40 cellular contexts compared by ENCODE assay signal in the genomic region with DNA sequence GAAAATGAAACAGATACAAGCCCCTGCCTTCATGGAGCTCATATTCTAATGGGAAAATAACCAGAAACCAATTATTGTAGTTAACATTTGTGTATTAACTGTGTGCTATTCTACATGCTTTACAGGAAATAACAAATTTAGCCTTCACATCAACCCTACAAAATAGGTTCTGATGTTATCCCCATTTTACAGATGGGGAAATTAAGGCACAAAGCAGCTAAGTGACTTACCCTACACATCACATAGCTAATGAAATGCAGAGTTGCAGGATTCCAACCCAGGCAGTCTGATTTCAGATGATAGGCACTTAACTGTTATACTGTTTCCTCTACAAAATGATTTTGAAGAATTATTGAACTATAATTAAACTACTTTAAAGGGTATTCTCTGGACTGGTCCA.
"Had no signal": no experiment of that assay in that cellular context is flagged by ENCODE, and none has a peak within 500 bp of the region (broad histone marks: within the 10 kb centered on the region; RNA-seq: fewer than 3 reads in every experiment).

No MANE protein-coding gene starts in this region.

- H3K36me3 ChIP-seq: breast epithelium had no signal

- H3K4me1 Mint-ChIP-seq: activated naive CD4-positive, alpha-beta T cell treated with anti-CD3 and anti-CD28 coated beads, Interleukin-2, amount 10 ng/mL, durations not matched to agents 7 days and 5 days; activated naive CD4-positive, alpha-beta T cell treated with anti-CD3 and anti-CD28 coated beads, Interleukin-2, amount 50 U/mL, for 24 hours; activated naive CD8-positive, alpha-beta T cell treated with anti-CD3 and anti-CD28 coated beads for 36 hours; activated naive CD8-positive, alpha-beta T cell treated with anti-CD3 and anti-CD28 coated beads, Interleukin-2, amount 50 U/mL, for 24 hours; activated T-helper 17 cell treated with anti-CD3 and anti-CD28 coated beads, Interleukin-2, amount 50 U/mL, for 72 hours; brain; central memory CD8-positive, alpha-beta T cell had no signal

- H3K4me3 ChIP-seq: adrenal gland, ascending aorta, body of pancreas, breast epithelium, cardiac muscle cell had no signal

- H3K27ac ChIP-seq: adrenal gland, ascending aorta, body of pancreas, brain microvascular endothelial cell, breast epithelium, cardiac muscle cell had no signal

- H3K9me3 ChIP-seq: adrenal gland, ascending aorta, body of pancreas, breast epithelium had no signal

- H3K4me3 Mint-ChIP-seq: activated naive CD4-positive, alpha-beta T cell treated with anti-CD3 and anti-CD28 coated beads for 36 hours; activated naive CD4-positive, alpha-beta T cell treated with anti-CD3 and anti-CD28 coated beads, Interleukin-2, amount 10 ng/mL, durations not matched to agents 7 days and 5 days; activated naive CD4-positive, alpha-beta T cell treated with anti-CD3 and anti-CD28 coated beads, Interleukin-2, amount 50 U/mL, for 24 hours; activated naive CD8-positive, alpha-beta T cell; activated naive CD8-positive, alpha-beta T cell treated with anti-CD3 and anti-CD28 coated beads for 36 hours; activated naive CD8-positive, alpha-beta T cell treated with anti-CD3 and anti-CD28 coated beads, Interleukin-2, amount 10 ng/mL, durations not matched to agents 7 days and 5 days; activated naive CD8-positive, alpha-beta T cell treated with anti-CD3 and anti-CD28 coated beads, Interleukin-2, amount 50 U/mL, for 24 hours; activated T-cell treated with anti-CD3 and anti-CD28 coated beads, Interleukin-2, amount 50 U/mL, for 24 hours; activated T-cell treated with anti-CD3 and anti-CD28 coated beads, Interleukin-2, amount 50 U/mL, for 4 hours; activated T-cell treated with anti-CD3 and anti-CD28 coated beads, Interleukin-2, amount 50 U/mL, for 72 hours; activated T-helper 1 cell treated with anti-CD3 and anti-CD28 coated beads, Interleukin-12 subunit alpha, Interleukin-12 subunit beta, Interleukin-2, Interleukin-4 antibody, amounts not matched to agents 30 ng/mL and 10 ng/mL and 1 ng/mL, durations not matched to agents 14 hours and 24 hours and 36 hours; activated T-helper 17 cell treated with anti-CD3 and anti-CD28 coated beads, Interleukin-2, amount 50 U/mL, for 72 hours; brain; central memory CD8-positive, alpha-beta T cell had no signal

- H3K4me1 ChIP-seq: ascending aorta, breast epithelium had no signal

- H3K9me3 Mint-ChIP-seq: activated naive CD4-positive, alpha-beta T cell treated with anti-CD3 and anti-CD28 coated beads for 36 hours; activated naive CD4-positive, alpha-beta T cell treated with anti-CD3 and anti-CD28 coated beads, Interleukin-2, amount 10 ng/mL, durations not matched to agents 7 days and 5 days; activated naive CD4-positive, alpha-beta T cell treated with anti-CD3 and anti-CD28 coated beads, Interleukin-2, amount 50 U/mL, for 24 hours; activated naive CD4-positive, alpha-beta T cell treated with anti-CD3 and anti-CD28 coated beads, Interleukin-2, amount 50 U/mL, for 72 hours; activated naive CD8-positive, alpha-beta T cell treated with anti-CD3 and anti-CD28 coated beads for 36 hours; activated naive CD8-positive, alpha-beta T cell treated with anti-CD3 and anti-CD28 coated beads, Interleukin-2, amount 10 ng/mL, durations not matched to agents 7 days and 5 days; activated naive CD8-positive, alpha-beta T cell treated with anti-CD3 and anti-CD28 coated beads, Interleukin-2, amount 50 U/mL, for 24 hours; activated T-cell treated with anti-CD3 and anti-CD28 coated beads, Interleukin-2, amount 50 U/mL, for 24 hours; activated T-cell treated with anti-CD3 and anti-CD28 coated beads, Interleukin-2, amount 50 U/mL, for 4 hours; activated T-cell treated with anti-CD3 and anti-CD28 coated beads, Interleukin-2, amount 50 U/mL, for 72 hours; activated T-helper 1 cell treated with anti-CD3 and anti-CD28 coated beads, Interleukin-12 subunit alpha, Interleukin-12 subunit beta, Interleukin-2, Interleukin-4 antibody, amounts not matched to agents 30 ng/mL and 10 ng/mL and 1 ng/mL, durations not matched to agents 14 hours and 24 hours and 36 hours; activated T-helper 17 cell treated with anti-CD3 and anti-CD28 coated beads, Interleukin-2, amount 50 U/mL, for 72 hours; activated T-helper 2 cell treated with anti-CD3 and anti-CD28 coated beads, Interferon-gamma antibody, Interleukin-2, Interleukin-4, amounts not matched to agents 10 μg/mL and 5 μg/mL and 100 μg/mL, durations not matched to agents 14 hours and 24 hours and 36 hours; brain; central memory CD8-positive, alpha-beta T cell had no signal

- H3K27me3 Mint-ChIP-seq: activated naive CD4-positive, alpha-beta T cell treated with anti-CD3 and anti-CD28 coated beads, Interleukin-2, amount 10 ng/mL, durations not matched to agents 7 days and 5 days; activated naive CD4-positive, alpha-beta T cell treated with anti-CD3 and anti-CD28 coated beads, Interleukin-2, amount 50 U/mL, for 24 hours; activated naive CD8-positive, alpha-beta T cell; activated naive CD8-positive, alpha-beta T cell treated with anti-CD3 and anti-CD28 coated beads for 36 hours; activated naive CD8-positive, alpha-beta T cell treated with anti-CD3 and anti-CD28 coated beads, Interleukin-2, amount 10 ng/mL, durations not matched to agents 7 days and 5 days; activated naive CD8-positive, alpha-beta T cell treated with anti-CD3 and anti-CD28 coated beads, Interleukin-2, amount 50 U/mL, for 24 hours; activated T-cell treated with anti-CD3 and anti-CD28 coated beads, Interleukin-2, amount 50 U/mL, for 24 hours; activated T-helper 17 cell treated with anti-CD3 and anti-CD28 coated beads, Interleukin-2, amount 50 U/mL, for 72 hours; brain; central memory CD8-positive, alpha-beta T cell had no signal

- H3K36me3 Mint-ChIP-seq: activated naive CD4-positive, alpha-beta T cell treated with anti-CD3 and anti-CD28 coated beads, Interleukin-2, amount 50 U/mL, for 72 hours had no signal

- H3K27me3 ChIP-seq: adrenal gland, ascending aorta, body of pancreas, brain microvascular endothelial cell, breast epithelium, cardiac muscle cell had no signal

- DNase-seq: activated effector memory CD4-positive, alpha-beta T cell treated with anti-CD3 and anti-CD28 coated beads, Interleukin-2, amount 50 U/mL, for 16 hours; activated effector memory CD4-positive, alpha-beta T cell treated with Interleukin-2 at 50 U/mL for 16 hours; activated gamma-delta T cell; activated gamma-delta T cell treated with Interleukin-2 at 50 U/mL for 16 hours; activated naive CD4-positive, alpha-beta T cell; activated naive CD4-positive, alpha-beta T cell treated with anti-CD3 and anti-CD28 coated beads for 36 hours; activated naive CD4-positive, alpha-beta T cell treated with anti-CD3 and anti-CD28 coated beads, Interleukin-2, amount 10 ng/mL, durations not matched to agents 7 days and 5 days; activated naive CD4-positive, alpha-beta T cell treated with anti-CD3 and anti-CD28 coated beads, Interleukin-2, amount 50 U/mL, for 16 hours; activated naive CD4-positive, alpha-beta T cell treated with Interleukin-2 at 50 U/mL for 16 hours; activated naive CD8-positive, alpha-beta T cell treated with anti-CD3 and anti-CD28 coated beads for 36 hours; activated naive CD8-positive, alpha-beta T cell treated with anti-CD3 and anti-CD28 coated beads, Interleukin-2, amount 10 ng/mL, durations not matched to agents 7 days and 5 days; activated naive CD8-positive, alpha-beta T cell treated with anti-CD3 and anti-CD28 coated beads, Interleukin-2, amount 50 U/mL, for 24 hours; activated T-cell treated with anti-CD3 and anti-CD28 coated beads, Interleukin-2, amount 50 U/mL, for 1 hour; activated T-cell treated with anti-CD3 and anti-CD28 coated beads, Interleukin-2, amount 50 U/mL, for 24 hours; activated T-cell treated with anti-CD3 and anti-CD28 coated beads, Interleukin-2, amount 50 U/mL, for 4 hours; activated T-cell treated with anti-CD3 and anti-CD28 coated beads, Interleukin-2, amount 50 U/mL, for 48 hours; activated T-cell treated with anti-CD3 and anti-CD28 coated beads, Interleukin-2, amount 50 U/mL, for 72 hours; adrenal gland; amniotic stem cell; amygdala; anterior cingulate cortex; aorta; body of pancreas; brain microvascular endothelial cell; caudate nucleus; central memory CD4-positive, alpha-beta T cell; cerebellar nuclear complex had no signal

- H3K27ac Mint-ChIP-seq: activated naive CD4-positive, alpha-beta T cell treated with anti-CD3 and anti-CD28 coated beads for 36 hours; activated naive CD4-positive, alpha-beta T cell treated with anti-CD3 and anti-CD28 coated beads, Interleukin-2, amount 10 ng/mL, durations not matched to agents 7 days and 5 days; activated naive CD4-positive, alpha-beta T cell treated with anti-CD3 and anti-CD28 coated beads, Interleukin-2, amount 50 U/mL, for 24 hours; activated naive CD8-positive, alpha-beta T cell; activated naive CD8-positive, alpha-beta T cell treated with anti-CD3 and anti-CD28 coated beads for 36 hours; activated naive CD8-positive, alpha-beta T cell treated with anti-CD3 and anti-CD28 coated beads, Interleukin-2, amount 10 ng/mL, durations not matched to agents 7 days and 5 days; activated naive CD8-positive, alpha-beta T cell treated with anti-CD3 and anti-CD28 coated beads, Interleukin-2, amount 50 U/mL, for 24 hours; activated T-cell treated with anti-CD3 and anti-CD28 coated beads, Interleukin-2, amount 50 U/mL, for 24 hours; activated T-cell treated with anti-CD3 and anti-CD28 coated beads, Interleukin-2, amount 50 U/mL, for 72 hours; activated T-helper 1 cell treated with anti-CD3 and anti-CD28 coated beads, Interleukin-12 subunit alpha, Interleukin-12 subunit beta, Interleukin-2, Interleukin-4 antibody, amounts not matched to agents 30 ng/mL and 10 ng/mL and 1 ng/mL, durations not matched to agents 14 hours and 24 hours and 36 hours; activated T-helper 17 cell treated with anti-CD3 and anti-CD28 coated beads, Interleukin-2, amount 50 U/mL, for 72 hours; activated T-helper 2 cell treated with anti-CD3 and anti-CD28 coated beads, Interferon-gamma antibody, Interleukin-2, Interleukin-4, amounts not matched to agents 10 μg/mL and 5 μg/mL and 100 μg/mL, durations not matched to agents 14 hours and 24 hours and 36 hours had no signal

- ATAC-seq: activated naive CD4-positive, alpha-beta T cell treated with anti-CD3 and anti-CD28 coated beads, Interleukin-2, amount 50 U/mL, for 72 hours; activated naive CD8-positive, alpha-beta T cell treated with anti-CD3 and anti-CD28 coated beads, Interleukin-2, amount 50 U/mL, for 24 hours; activated T-cell treated with anti-CD3 and anti-CD28 coated beads, Interleukin-2, amount 50 U/mL, for 4 hours; activated T-cell treated with anti-CD3 and anti-CD28 coated beads, Interleukin-2, amount 50 U/mL, for 72 hours; activated T-helper 17 cell treated with anti-CD3 and anti-CD28 coated beads, Interleukin-2, amount 50 U/mL, for 72 hours; body of pancreas had no signal

- FAIRE-seq: astrocyte, bronchial epithelial cell had no signal
